In the genomic region with DNA sequence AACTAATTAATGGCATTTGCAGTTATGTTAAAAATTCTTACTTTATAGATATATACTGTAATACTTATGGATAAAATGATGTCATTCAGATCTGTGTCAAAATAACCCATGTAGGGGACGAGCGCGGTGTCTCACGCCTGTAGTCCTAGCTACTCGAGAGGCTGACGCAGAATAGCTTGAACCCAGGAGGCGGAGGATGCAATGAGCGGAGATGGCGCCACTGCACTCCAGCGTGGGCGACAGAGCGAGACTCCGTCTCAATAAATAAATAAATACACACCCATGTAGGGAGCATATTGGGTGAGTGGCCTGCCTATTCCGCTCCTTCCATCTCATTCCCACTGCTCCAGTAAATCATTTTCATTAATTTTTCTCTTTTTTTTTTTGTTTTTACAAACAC, we compare ENCODE assay signal across 8 cellular contexts.
DNase-seq lines count a peak whose midpoint lies in the region; ATAC-seq and TF ChIP-seq lines count a peak whose summit lies in the region.

No MANE protein-coding gene starts in this region.

- peaks cover 14% of the 10 kb centered on the region for H3K36me3 ChIP-seq in rectal smooth muscle tissue (ENCODE audit: control insufficient read depth, insufficient read depth, low read length)

- peak; percentile 12 for ATAC-seq in HG03354 (IDR thresholded peaks at IDR 0.05; ENCODE audit: poor library complexity, severe bottlenecking, unreplicated experiment)
- ATAC-seq in GM18861 (IDR thresholded peaks at IDR 0.05; ENCODE audit: unreplicated experiment), result no peak
- ATAC-seq in HG03175 (IDR thresholded peaks at IDR 0.05; ENCODE audit: unreplicated experiment), result no peak

- H3K4me3 ChIP-seq in foreskin fibroblast (ENCODE audit: low read depth in 1 of 2, low read length in 2 of 2) (peak overlapping the region; percentile 68 to 82), rectal smooth muscle tissue (ENCODE audit: low read length) (peak overlapping the region; percentile 87)

- H3K4me1 ChIP-seq in rectal smooth muscle tissue (ENCODE audit: control insufficient read depth, insufficient read depth, low read length), result no peaks in the 10 kb centered on the region

- H3K27me3 ChIP-seq in rectal smooth muscle tissue (ENCODE audit: control insufficient read depth, insufficient read depth, low read length), result no peaks in the 10 kb centered on the region

- TF ChIP-seq CTCF in foreskin fibroblast (IDR thresholded peaks at IDR 0.05; ENCODE audit: low read depth, low read length), result no peak

- DNase-seq in activated CD4-positive, alpha-beta T cell treated with anti-CD3 and anti-CD28 coated beads for 48 hours, result peak; percentile 28
- DNase-seq in foreskin fibroblast (no peak), NCI-H1694 treated with DMSO at 0.1 percent for 48 hours (lab: John Stamatoyannopoulos, UW) (no peak), SIG-M5 treated with dmso at 0.1 percent for 504 hours (lab: John Stamatoyannopoulos, UW; ENCODE audit: unreplicated experiment) (no peak)

- no peak overlapping the region for H3K27ac ChIP-seq in rectal smooth muscle tissue (ENCODE audit: low read depth, low read length)

- H3K9ac ChIP-seq in rectal smooth muscle tissue (ENCODE audit: low read length), result no peak overlapping the region
